ENCODE assay signal across 8 cellular contexts in genomic region chr12:66066071-66066928, GRCh38.
DNase-seq lines count a peak whose midpoint lies in the region; ATAC-seq and TF ChIP-seq lines count a peak whose summit lies in the region.

No MANE protein-coding gene starts in this region.

- TF ChIP-seq CTCF in fibroblast of pulmonary artery (IDR thresholded peaks at IDR 0.05; ENCODE audit: low read length, missing control alignments) (no peak), sigmoid colon (IDR thresholded peaks at IDR 0.05) (no peak)

- peak; percentile 8 for DNase-seq in stimulated activated CD4-positive, alpha-beta T cell treated with anti-CD3 and anti-CD28 coated beads, Interleukin-15, amount 100 ng/mL, for 24 hours
- no peak for DNase-seq in stimulated activated CD4-positive, alpha-beta T cell treated with anti-CD3 and anti-CD28 coated beads, Interleukin-12 subunit alpha, Interleukin-12 subunit beta, amount 100 ng/mL, for 4 hours
- DNase-seq in NCI-H510A treated with DMSO at 0.1 percent for 48 hours (lab: John Stamatoyannopoulos, UW) (peak; percentile 81), fibroblast of pulmonary artery (ENCODE audit: low read depth) (peak; percentile 44), sigmoid colon (no peak), NCI-H1694 treated with DMSO at 0.1 percent for 48 hours (lab: John Stamatoyannopoulos, UW) (no peak), SIG-M5 treated with dmso at 0.1 percent for 504 hours (lab: John Stamatoyannopoulos, UW; ENCODE audit: unreplicated experiment) (no peak)

- H3K27ac ChIP-seq in sigmoid colon: no peak overlapping the region

- ATAC-seq in HG02938 (IDR thresholded peaks at IDR 0.05; ENCODE audit: unreplicated experiment): peak; percentile 75

- TF ChIP-seq EP300 in sigmoid colon (IDR thresholded peaks at IDR 0.05): no peak

- TF ChIP-seq POLR2A in sigmoid colon (IDR thresholded peaks at IDR 0.05): no peak

- no peak overlapping the region for H3K4me3 ChIP-seq in fibroblast of pulmonary artery (replicated peaks; ENCODE audit: low read depth, low read length)
- H3K4me3 ChIP-seq in sigmoid colon: no peak overlapping the region

- no peaks in the 10 kb centered on the region for H3K27me3 ChIP-seq in sigmoid colon

- H3K9me3 ChIP-seq in sigmoid colon: no peaks in the 10 kb centered on the region

- H3K4me1 ChIP-seq in sigmoid colon: no peaks in the 10 kb centered on the region

- WGBS in sigmoid colon, 2 donors: 40 to 77% methylated on average over 7 of the region's 7 CpGs

- no peaks in the 10 kb centered on the region for H3K36me3 ChIP-seq in sigmoid colon

- intact Hi-C loops in sigmoid colon (cut with DNase I): no loop called here

Comparison
In these comparisons a context has a peak if more than half of its experiments do, and no peak if none do; other contexts are left out.
1. DNase-seq: peak in stimulated activated CD4-positive, alpha-beta T cell treated with anti-CD3 and anti-CD28 coated beads, Interleukin-15, amount 100 ng/mL, for 24 hours (single experiment), NCI-H510A treated with DMSO at 0.1 percent for 48 hours (single experiment) and fibroblast of pulmonary artery (single experiment); none in stimulated activated CD4-positive, alpha-beta T cell treated with anti-CD3 and anti-CD28 coated beads, Interleukin-12 subunit alpha, Interleukin-12 subunit beta, amount 100 ng/mL, for 4 hours (single experiment), sigmoid colon (single experiment), NCI-H1694 treated with DMSO at 0.1 percent for 48 hours (single experiment) and SIG-M5 treated with dmso at 0.1 percent for 504 hours (single experiment).